Comparison of ENCODE assay signal across 9 cellular contexts in genomic region chr7:129952164-129952652, GRCh38. TPM values are rescaled to one million over a fixed set of nuclear protein-coding genes. Genes with fewer than 3 reads are reported as not detected.
DNase-seq lines count a peak whose midpoint lies in the region; ATAC-seq and TF ChIP-seq lines count a peak whose summit lies in the region.
"Had no signal": no experiment of that assay in that cellular context is flagged by ENCODE, and none has a peak within 500 bp of the region (broad histone marks: within the 10 kb centered on the region; RNA-seq: fewer than 3 reads in every experiment).

No MANE protein-coding gene starts in this region.

- H3K27me3 Mint-ChIP-seq in natural killer cell treated with Interleukin-12 subunit alpha and Interleukin-12 subunit beta and Interleukin-15 and Interleukin-18, amount 100 ng/mL, for 72 hours, result no peaks in the 10 kb centered on the region

- H3K27ac ChIP-seq in vagina, result peak overlapping the region; percentile 99

- no peaks in the 10 kb centered on the region for H3K9me3 ChIP-seq in vagina

- H3K4me1 ChIP-seq in vagina, result peaks cover 36% of the 10 kb centered on the region

- no peaks in the 10 kb centered on the region for H3K36me3 ChIP-seq in GM06990 (ENCODE audit: control insufficient read depth, insufficient read depth, low read length)
- H3K36me3 ChIP-seq in vagina, result no peaks in the 10 kb centered on the region

- H3K4me3 ChIP-seq in GM06990 (replicated peaks; ENCODE audit: low read depth, low read length) (peak overlapping the region; percentile 91), fibroblast of mammary gland (ENCODE audit: control insufficient read depth, low read depth, low read length) (peak overlapping the region; percentile 84), vagina (peak overlapping the region; percentile 69 to 92)

- intact Hi-C loops in vagina (cut with DNase I), result loop anchor here (10.0 kb wide), 1 partner anchor 127 kb away; no protein-coding TSS in a partner anchor

- H3K27ac Mint-ChIP-seq in natural killer cell treated with Interleukin-12 subunit alpha and Interleukin-12 subunit beta and Interleukin-15 and Interleukin-18, amount 100 ng/mL, for 72 hours, result no peak overlapping the region

- peaks cover 10% of the 10 kb centered on the region for H3K36me3 Mint-ChIP-seq in natural killer cell treated with Interleukin-12 subunit alpha and Interleukin-12 subunit beta and Interleukin-15 and Interleukin-18, amount 100 ng/mL, for 72 hours

- no peaks in the 10 kb centered on the region for H3K9me3 Mint-ChIP-seq in natural killer cell treated with Interleukin-12 subunit alpha and Interleukin-12 subunit beta and Interleukin-15 and Interleukin-18, amount 100 ng/mL, for 72 hours
- H3K9me3 Mint-ChIP-seq: brain had no signal

- ATAC-seq in GM21786 (IDR thresholded peaks at IDR 0.05; ENCODE audit: unreplicated experiment), result peak; percentile 10
- peak in 1 of 2 donors; percentile 73 for ATAC-seq in natural killer cell treated with Interleukin-12 subunit alpha and Interleukin-12 subunit beta and Interleukin-15 and Interleukin-18, amount 100 ng/mL, for 72 hours

- DNase-seq in GM06990 (ENCODE audit: extremely low read depth, insufficient read length), result peak; percentile 69
- DNase-seq in LHCN-M2 (ENCODE audit: low read depth), result peak; percentile 58
- DNase-seq in activated CD8-positive, alpha-beta memory T cell treated with anti-CD3 and anti-CD28 coated beads, Interleukin-2, amount 50 U/mL, for 4 hours, result peak; percentile 25
- peak; percentile 14 for DNase-seq in fibroblast of mammary gland (ENCODE audit: low read depth)
- peak; percentile 81 for DNase-seq in natural killer cell treated with Interleukin-12 subunit alpha and Interleukin-12 subunit beta and Interleukin-15 and Interleukin-18, amount 100 ng/mL, for 72 hours (ENCODE audit: low spot score)
- no peak for DNase-seq in vagina (ENCODE audit: extremely low spot score in 2 of 2)
- no peak for DNase-seq in HPDE6-E6E7 (ENCODE audit: extremely low spot score)

- no peak overlapping the region for H3K4me3 Mint-ChIP-seq in natural killer cell treated with Interleukin-12 subunit alpha and Interleukin-12 subunit beta and Interleukin-15 and Interleukin-18, amount 100 ng/mL, for 72 hours

- TF ChIP-seq CTCF in GM06990 (IDR thresholded peaks at IDR 0.05; ENCODE audit: insufficient read depth, low read length, poor library complexity, severe bottlenecking) (peak; percentile 12), fibroblast of mammary gland (conservative IDR thresholded peaks at IDR 0.05; ENCODE audit: control insufficient read depth, insufficient read depth, low read depth, low read length) (no peak), vagina (IDR thresholded peaks at IDR 0.05) (no peak)

- H3K27me3 ChIP-seq in GM06990 (replicated peaks; ENCODE audit: control insufficient read depth, insufficient read depth, low read length) (no peaks in the 10 kb centered on the region), vagina (no peaks in the 10 kb centered on the region)

- peaks cover 8 to 11% of the 10 kb centered on the region in 2 donors for H3K4me1 Mint-ChIP-seq in natural killer cell treated with Interleukin-12 subunit alpha and Interleukin-12 subunit beta and Interleukin-15 and Interleukin-18, amount 100 ng/mL, for 72 hours (ENCODE audit: low read depth in 2 of 2)

- TF ChIP-seq POLR2A in vagina (IDR thresholded peaks at IDR 0.05), result no peak

RNA-seq across cellular contexts. Expression of gene UBE2H, which starts 0.6 kb away (rescaled TPM):
- 61.3 and 72.6 TPM in 2 replicates for total RNA-seq in LHCN-M2 (2014; rRNA removed)
- 49.9 TPM for polyA plus RNA-seq in LHCN-M2 (2012)
- 10 to 100 TPM; 24.9 to 45.2 TPM for total RNA-seq in natural killer cell treated with Interleukin-12 subunit alpha and Interleukin-12 subunit beta and Interleukin-15 and Interleukin-18, amount 100 ng/mL, for 72 hours
- 68.5 TPM for total RNA-seq in vagina

Comparison
In these comparisons a context has a peak if more than half of its experiments do, and no peak if none do; other contexts are left out.
1. DNase-seq: peak in GM06990 (single experiment), LHCN-M2 (single experiment), activated CD8-positive, alpha-beta memory T cell treated with anti-CD3 and anti-CD28 coated beads, Interleukin-2, amount 50 U/mL, for 4 hours (single experiment), fibroblast of mammary gland (single experiment) and natural killer cell treated with Interleukin-12 subunit alpha and Interleukin-12 subunit beta and Interleukin-15 and Interleukin-18, amount 100 ng/mL, for 72 hours (single experiment); none in vagina (0 of 2) and HPDE6-E6E7 (single experiment).
2. Peak in every context shown above with its lines, with median percentiles within 50 percentile points of each other: H3K4me3 ChIP-seq.